23 cellular contexts compared by ENCODE assay signal in the genomic region with DNA sequence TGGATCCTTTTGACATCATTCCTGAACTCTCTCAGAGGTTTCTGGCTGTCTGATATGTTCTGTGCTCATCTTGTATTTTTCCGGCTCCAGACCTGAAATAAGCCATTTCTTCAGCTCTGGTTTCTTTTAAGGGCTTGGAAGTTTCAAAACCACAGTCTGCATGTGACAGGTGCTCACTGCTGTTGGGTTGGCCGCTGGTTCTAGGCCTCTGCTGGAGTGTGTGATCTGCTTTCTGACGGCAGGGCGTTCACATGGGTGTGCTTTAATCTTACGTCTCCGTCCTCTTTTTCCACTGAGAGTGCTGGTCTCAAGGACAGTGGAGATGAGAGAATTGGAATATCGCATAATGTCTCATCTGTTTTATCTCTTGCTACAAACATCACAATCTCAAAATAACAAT. TPM values are rescaled to one million over a fixed set of nuclear protein-coding genes. Genes with fewer than 3 reads are reported as not detected.
DNase-seq lines count a peak whose midpoint lies in the region; ATAC-seq and TF ChIP-seq lines count a peak whose summit lies in the region.
"Had no signal": no experiment of that assay in that cellular context is flagged by ENCODE, and none has a peak within 500 bp of the region (broad histone marks: within the 10 kb centered on the region; RNA-seq: fewer than 3 reads in every experiment).

No MANE protein-coding gene starts in this region.

- peaks cover 69% of the 10 kb centered on the region for H3K4me1 Mint-ChIP-seq in activated T-cell treated with anti-CD3 and anti-CD28 coated beads, Interleukin-2, amount 50 U/mL, for 24 hours (ENCODE audit: low read depth)
- H3K4me1 Mint-ChIP-seq in T-helper 17 cell: peaks cover 42% of the 10 kb centered on the region
- H3K4me1 Mint-ChIP-seq in naive thymus-derived CD4-positive, alpha-beta T cell: peaks cover 39 to 73% (median 52%) of the 10 kb centered on the region in 7 donors

- H3K9me3 ChIP-seq in DND-41 (ENCODE audit: insufficient read depth, low read length, severe bottlenecking): peaks cover 8% of the 10 kb centered on the region
- H3K9me3 ChIP-seq in T-helper 17 cell (ENCODE audit: control insufficient read depth, low read length, poor library complexity, severe bottlenecking): no peaks in the 10 kb centered on the region
- H3K9me3 ChIP-seq in naive thymus-derived CD4-positive, alpha-beta T cell (ENCODE audit: control insufficient read depth in 2 of 3, low read length in 3 of 3): peaks cover 0 to 6% (median 0%) of the 10 kb centered on the region in 3 experiments
- no peaks in the 10 kb centered on the region for H3K9me3 ChIP-seq in WERI-Rb-1 (ENCODE audit: severe bottlenecking)
- H3K9me3 ChIP-seq: Caco-2, prostate gland had no signal

- no peaks in the 10 kb centered on the region for H3K27me3 Mint-ChIP-seq in activated T-cell treated with anti-CD3 and anti-CD28 coated beads, Interleukin-2, amount 50 U/mL, for 24 hours
- H3K27me3 Mint-ChIP-seq in T-helper 17 cell: no peaks in the 10 kb centered on the region
- no peaks in the 10 kb centered on the region for H3K27me3 Mint-ChIP-seq in naive thymus-derived CD4-positive, alpha-beta T cell

- ATAC-seq in DND-41 (ENCODE audit: insufficient read depth, low read depth) (peak; percentile 76), T-helper 17 cell (peak; percentile 44), GM19035 (IDR thresholded peaks at IDR 0.05; ENCODE audit: unreplicated experiment) (no peak)
- peak; percentile 26 for ATAC-seq in naive thymus-derived CD4-positive, alpha-beta T cell
- ATAC-seq: gastroesophageal sphincter, sciatic nerve, SK-N-SH treated with all-trans-retinoic acid at 6 μM for 48 hours had no signal

- peaks cover 56% of the 10 kb centered on the region for H4K20me1 ChIP-seq in DND-41 (ENCODE audit: insufficient read depth, low read length)

- TF ChIP-seq CTCF in DND-41 (IDR thresholded peaks at IDR 0.05; ENCODE audit: borderline replicate concordance, extremely low read depth, low read length, poor library complexity, severe bottlenecking) (no peak), WERI-Rb-1 (IDR thresholded peaks at IDR 0.05; ENCODE audit: low read depth, low read length) (no peak)

- H3K4me3 ChIP-seq in DND-41 (ENCODE audit: low read depth in 1 of 2, low read length in 2 of 2) (no peak overlapping the region), WERI-Rb-1 (ENCODE audit: low read depth, low read length) (no peak overlapping the region)
- H3K4me3 ChIP-seq in naive thymus-derived CD4-positive, alpha-beta T cell (ENCODE audit: low read length): no peak overlapping the region
- H3K4me3 ChIP-seq: gastroesophageal sphincter, prostate gland, suprapubic skin had no signal

- H2AFZ ChIP-seq in DND-41 (ENCODE audit: low read depth, low read length): no peak overlapping the region

- peaks cover 98% of the 10 kb centered on the region for H3K79me2 ChIP-seq in DND-41 (ENCODE audit: insufficient read depth, low read length)

- H3K36me3 ChIP-seq in DND-41 (ENCODE audit: insufficient read depth, low read length) (peaks cover 7% of the 10 kb centered on the region; the same call in 1 of the 2 replicates), WERI-Rb-1 (peaks cover 9% of the 10 kb centered on the region)
- H3K36me3 ChIP-seq in naive thymus-derived CD4-positive, alpha-beta T cell (ENCODE audit: control insufficient read depth in 2 of 3, insufficient read depth in 3 of 3, low read length in 3 of 3): no peaks in the 10 kb centered on the region
- H3K36me3 ChIP-seq: prostate gland had no signal

- no peak overlapping the region for H3K9ac ChIP-seq in DND-41 (ENCODE audit: low read depth, low read length)

- intact Hi-C loops in naive thymus-derived CD4-positive, alpha-beta T cell (cut with micrococcal nuclease): loop anchor here in 1 of 2 donors (10.0 kb wide), 1 partner anchor 111 kb away; no protein-coding TSS in a partner anchor

- peaks cover 22% of the 10 kb centered on the region for H3K4me1 ChIP-seq in DND-41 (ENCODE audit: insufficient read depth, low read length)
- peaks cover 12 to 24% of the 10 kb centered on the region in 2 donors for H3K4me1 ChIP-seq in naive thymus-derived CD4-positive, alpha-beta T cell (ENCODE audit: control insufficient read depth in 2 of 2, insufficient read depth in 2 of 2, low read length in 2 of 2)
- H3K4me1 ChIP-seq: Caco-2, gastroesophageal sphincter, prostate gland, suprapubic skin had no signal

- no peak for DNase-seq in activated T-cell treated with anti-CD3 and anti-CD28 coated beads, Interleukin-2, amount 50 U/mL, for 24 hours
- DNase-seq in activated T-cell treated with anti-CD3 and anti-CD28 coated beads, Interleukin-2, amount 50 U/mL, for 48 hours: no peak
- DNase-seq in DND-41 (peak; percentile 44), T-helper 17 cell (no peak), globus pallidus (ENCODE audit: low spot score) (no peak), WERI-Rb-1 (no peak)
- peak in 2 of 9 donors; percentile 24 to 34 for DNase-seq in naive thymus-derived CD4-positive, alpha-beta T cell
- DNase-seq: ACHN; activated CD4-positive, alpha-beta T cell treated with anti-CD3 and anti-CD28 coated beads, Interleukin-2, amount 50 U/mL, for 4 hours; Caco-2; dermis blood vessel endothelial cell; DMS79 treated with DMSO at 0.1 percent for 48 hours; hypothalamus; Karpas-422; NCI-H1048; NCI-H1694; stimulated activated naive CD4-positive, alpha-beta T cell had no signal

- H3K27me3 ChIP-seq in DND-41 (ENCODE audit: insufficient read depth, low read length, poor library complexity) (no peaks in the 10 kb centered on the region), WERI-Rb-1 (ENCODE audit: insufficient read depth, low read depth, severe bottlenecking) (no peaks in the 10 kb centered on the region)
- H3K27me3 ChIP-seq in naive thymus-derived CD4-positive, alpha-beta T cell (ENCODE audit: control insufficient read depth in 2 of 2, insufficient read depth in 2 of 2, low read length in 2 of 2): no peaks in the 10 kb centered on the region
- H3K27me3 ChIP-seq: gastroesophageal sphincter, suprapubic skin had no signal

- H3K4me2 ChIP-seq in DND-41 (ENCODE audit: insufficient read depth, low read length): no peak overlapping the region

- no peak overlapping the region for H3K4me3 Mint-ChIP-seq in activated T-cell treated with anti-CD3 and anti-CD28 coated beads, Interleukin-2, amount 50 U/mL, for 24 hours
- peak overlapping the region; percentile 21 for H3K4me3 Mint-ChIP-seq in T-helper 17 cell
- H3K4me3 Mint-ChIP-seq in naive thymus-derived CD4-positive, alpha-beta T cell: peak overlapping the region in 6 of 10 donors; percentile 15 to 61 (median 44)

- peak overlapping the region; percentile 39 for H3K27ac Mint-ChIP-seq in activated T-cell treated with anti-CD3 and anti-CD28 coated beads, Interleukin-2, amount 50 U/mL, for 24 hours
- H3K27ac Mint-ChIP-seq in T-helper 17 cell: peak overlapping the region; percentile 80
- peak overlapping the region in 8 of 9 donors; percentile 29 to 86 (median 76) for H3K27ac Mint-ChIP-seq in naive thymus-derived CD4-positive, alpha-beta T cell

- peaks cover 8% of the 10 kb centered on the region for H3K9me3 Mint-ChIP-seq in activated T-cell treated with anti-CD3 and anti-CD28 coated beads, Interleukin-2, amount 50 U/mL, for 24 hours
- H3K9me3 Mint-ChIP-seq in naive thymus-derived CD4-positive, alpha-beta T cell: peaks cover 0 to 36% (median 15%) of the 10 kb centered on the region in 11 donors

- H3K27ac ChIP-seq in DND-41 (ENCODE audit: low read length) (0 out of 2 replicates have a peak overlapping the region, but pooled peaks have one; percentile 8), WERI-Rb-1 (no peak overlapping the region)
- no peak overlapping the region for H3K27ac ChIP-seq in naive thymus-derived CD4-positive, alpha-beta T cell (ENCODE audit: low read depth, low read length)
- H3K27ac ChIP-seq: gastroesophageal sphincter, prostate gland, suprapubic skin had no signal

- CTCF ChIA-PET in naive thymus-derived CD4-positive, alpha-beta T cell (lab: Charles Lee): no interaction called here

- POLR2A ChIA-PET in naive thymus-derived CD4-positive, alpha-beta T cell (lab: Charles Lee): interaction anchor here (0.6 to 1.4 kb wide), 3 partner anchors 9 to 38 kb away, joined by 3 to 7 read pairs (median 5); no protein-coding TSS in a partner anchor

- H3K36me3 Mint-ChIP-seq in activated T-cell treated with anti-CD3 and anti-CD28 coated beads, Interleukin-2, amount 50 U/mL, for 24 hours (ENCODE audit: low read depth): peaks cover 38% of the 10 kb centered on the region
- no peaks in the 10 kb centered on the region for H3K36me3 Mint-ChIP-seq in T-helper 17 cell (ENCODE audit: low read depth)
- peaks cover 10 to 54% (median 34%) of the 10 kb centered on the region in 5 donors for H3K36me3 Mint-ChIP-seq in naive thymus-derived CD4-positive, alpha-beta T cell

RNA-seq across cellular contexts. Expression of a gene that starts 10.3 kb away (rescaled TPM):
- 10 to 100 TPM; 15.4 to 20.4 TPM for total RNA-seq in T-helper 17 cell
- total RNA-seq in naive thymus-derived CD4-positive, alpha-beta T cell: 10 to 100 TPM; 13.6 to 20.1 (median 17.1) TPM
- 10 to 100 TPM in 1 of 2 donors, 1 to 10 TPM in 1; 6.0 to 10.6 TPM for polyA plus RNA-seq in naive thymus-derived CD4-positive, alpha-beta T cell

RNA-seq across cellular contexts. Expression of a gene that starts 36.3 kb away (rescaled TPM):
- 100 to 1,000 TPM; 127 to 153 TPM for total RNA-seq in T-helper 17 cell
- 100 to 1,000 TPM in 2 of 5 experiments, 10 to 100 TPM in 3; 50.0 to 130 (median 87.7) TPM for total RNA-seq in naive thymus-derived CD4-positive, alpha-beta T cell
- 1 to 10 TPM; 2.8 to 3.4 TPM for polyA plus RNA-seq in naive thymus-derived CD4-positive, alpha-beta T cell

RNA-seq across cellular contexts. Expression of a gene that starts 54.3 kb away (rescaled TPM):
- total RNA-seq in T-helper 17 cell: 10 to 100 TPM; 13.7 to 15.4 TPM
- total RNA-seq in naive thymus-derived CD4-positive, alpha-beta T cell: 10 to 100 TPM; 16.2 to 22.4 (median 19.5) TPM
- polyA plus RNA-seq in naive thymus-derived CD4-positive, alpha-beta T cell: 10 to 100 TPM; 10.4 to 21.2 TPM

RNA-seq across cellular contexts. Expression of a gene that starts 54.5 kb away (rescaled TPM):
- 10 to 100 TPM; 28.1 to 36.7 TPM for total RNA-seq in T-helper 17 cell
- total RNA-seq in naive thymus-derived CD4-positive, alpha-beta T cell: 10 to 100 TPM; 19.7 to 80.9 (median 28.5) TPM
- polyA plus RNA-seq in naive thymus-derived CD4-positive, alpha-beta T cell: 10 to 100 TPM; 37.3 to 39.1 TPM
